In the genomic region with DNA sequence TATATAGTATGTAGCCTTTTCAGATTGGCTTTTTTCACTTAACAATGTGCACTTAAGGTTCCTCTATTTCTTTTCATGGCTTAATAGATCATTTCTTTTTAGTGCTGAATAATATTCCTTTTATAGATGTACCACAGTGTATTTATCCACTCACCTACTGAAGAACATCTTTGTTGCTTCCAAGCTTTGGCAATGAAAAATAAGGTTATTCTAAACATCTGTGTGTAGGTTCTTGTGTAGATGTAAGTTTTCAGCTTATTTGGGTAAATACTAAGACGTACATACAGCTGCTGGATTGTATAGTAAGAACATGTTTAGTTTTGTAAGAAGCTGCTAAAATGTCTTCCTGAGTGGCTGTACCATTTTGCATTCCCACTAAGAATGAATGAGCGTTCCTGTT, we compare ENCODE assay signal across 33 cellular contexts.
DNase-seq lines count a peak whose midpoint lies in the region; ATAC-seq, FAIRE-seq and TF ChIP-seq lines count a peak whose summit lies in the region.
"Had no signal": no experiment of that assay in that cellular context is flagged by ENCODE, and none has a peak within 500 bp of the region (broad histone marks: within the 10 kb centered on the region; RNA-seq: fewer than 3 reads in every experiment).

No MANE protein-coding gene starts in this region.

- no peak overlapping the region for H3K18ac ChIP-seq in H1 (ENCODE audit: extremely low read depth, low read length)

- POLR2A ChIA-PET in SK-N-SH (lab: Yijun Ruan, JAX): no interaction called here
- POLR2A ChIA-PET in A549 (lab: Yijun Ruan, JAX): no interaction called here
- POLR2A ChIA-PET in K562 (lab: Yijun Ruan, JAX): no interaction called here
- POLR2A ChIA-PET in H1 (lab: Charles Lee; ENCODE audit: partially characterized antibody): no interaction called here

- no peaks in the 10 kb centered on the region for H3K9me2 ChIP-seq in SK-N-SH

- H3K23ac ChIP-seq in H1 (ENCODE audit: insufficient read length): no peak overlapping the region

- intact Hi-C loops in K562 (cut with micrococcal nuclease): no loop called here

- H3K79me2 ChIP-seq in SK-N-SH (ENCODE audit: insufficient read depth) (no peaks in the 10 kb centered on the region), K562 (ENCODE audit: control insufficient read depth, insufficient read depth, low read length) (no peaks in the 10 kb centered on the region), H1 (ENCODE audit: control insufficient read depth in 1 of 2, insufficient read depth in 2 of 2, low read length in 2 of 2) (no peaks in the 10 kb centered on the region)

- H3K4me3 ChIP-seq in SK-N-SH (ENCODE audit: low read depth in 2 of 2, low read length in 1 of 2) (no peak overlapping the region), A549 (no peak overlapping the region), K562 (no peak overlapping the region), H1 (ENCODE audit: extremely low read depth in 1 of 4, insufficient read depth in 2 of 4, low read depth in 3 of 4, low read length in 4 of 4) (no peak overlapping the region)
- H3K4me3 ChIP-seq: BLaER1; BLaER1 treated with 17β-estradiol and CSF1 and Interleukin-3, amounts not matched to agents 10 nM and 100 nM had no signal

- no peak overlapping the region for H2BK120ac ChIP-seq in H1 (replicated peaks; ENCODE audit: low read depth, low read length)

- no peak overlapping the region for H2BK15ac ChIP-seq in H1 (ENCODE audit: low read length)

- H2AK5ac ChIP-seq in H1 (ENCODE audit: low read depth, low read length): no peak overlapping the region

- H3F3A ChIP-seq in SK-N-SH (replicated peaks; ENCODE audit: insufficient read depth): peaks cover 33% of the 10 kb centered on the region

- in situ Hi-C loops in K562 (cut with MboI): loop anchor here (25.0 kb wide), 1 partner anchor 179 kb away; the partner anchor contains the start of gene FAM98A

- FAIRE-seq in A549 (lab: Jason Lieb, UNC): no peak
- no peak for FAIRE-seq in K562 (lab: Jason Lieb, UNC)
- no peak for FAIRE-seq in H1 (lab: Jason Lieb, UNC)
- FAIRE-seq: D721Med had no signal

- TF ChIP-seq RAD21 in SK-N-SH (IDR thresholded peaks at IDR 0.05; ENCODE audit: low read length) (no peak), A549 (conservative IDR thresholded peaks at IDR 0.05 in 1 of 2, IDR thresholded peaks at IDR 0.05 in 1 of 2) (no peak), K562 (CRISPR knock-in tag; conservative IDR thresholded peaks at IDR 0.05 in 1 of 2, IDR thresholded peaks at IDR 0.05 in 1 of 2) (no peak), H1 (IDR thresholded peaks at IDR 0.05 in 1 of 2, conservative IDR thresholded peaks at IDR 0.05 in 1 of 2; ENCODE audit: low read depth in 2 of 2, low read length in 2 of 2) (no peak)

- TF ChIP-seq POLR2A in A549 (IDR thresholded peaks at IDR 0.05; ENCODE audit: low read length) (no peak), K562 (conservative IDR thresholded peaks at IDR 0.05) (no peak), H1 (IDR thresholded peaks at IDR 0.05; ENCODE audit: control extremely low read depth in 1 of 2, low read depth in 2 of 2, low read length in 2 of 2) (no peak)

- H3K79me1 ChIP-seq in H1 (ENCODE audit: low read depth, low read length): no peaks in the 10 kb centered on the region

- no peaks in the 10 kb centered on the region for H3K9me1 ChIP-seq in K562 (ENCODE audit: control insufficient read depth, insufficient read depth, low read length)

- H3K36me3 ChIP-seq in SK-N-SH (replicated peaks in 1 of 2; ENCODE audit: control insufficient read depth in 1 of 2, insufficient read depth in 2 of 2, low read length in 1 of 2) (peaks cover 0 to 6% of the 10 kb centered on the region in 2 experiments), K562 (ENCODE audit: control insufficient read depth, insufficient read depth, low read length) (no peaks in the 10 kb centered on the region), H1 (ENCODE audit: control insufficient read depth in 2 of 4, insufficient read depth in 4 of 4, low read length in 3 of 4) (no peaks in the 10 kb centered on the region; a peak in 1 of 8 replicates)
- H3K36me3 ChIP-seq: BE2C; BLaER1; BLaER1 treated with 17β-estradiol and CSF1 and Interleukin-3, amounts not matched to agents 10 nM and 100 nM had no signal

- H3K27ac ChIP-seq in SK-N-SH (ENCODE audit: low read depth in 2 of 2, low read length in 1 of 2): no peak overlapping the region; a peak in 1 of 4 replicates
- no peak overlapping the region for H3K27ac ChIP-seq in A549
- no peak overlapping the region for H3K27ac ChIP-seq in K562 (ENCODE audit: extremely low read depth, low read depth, low read length)
- no peak overlapping the region for H3K27ac ChIP-seq in H1 (ENCODE audit: low read depth, low read length)
- H3K27ac ChIP-seq: 22Rv1; BLaER1; BLaER1 treated with 17β-estradiol and CSF1 and Interleukin-3, amounts not matched to agents 10 nM and 100 nM; C4-2B had no signal

- no peak overlapping the region for H2BK5ac ChIP-seq in H1 (ENCODE audit: low read depth, low read length)

- H3K4me1 ChIP-seq in SK-N-SH (ENCODE audit: control insufficient read depth in 1 of 2, insufficient read depth in 2 of 2, low read depth in 1 of 2, low read length in 1 of 2): peaks cover 0 to 3% of the 10 kb centered on the region in 2 experiments; a peak in 1 of 4 replicates
- peaks cover 18% of the 10 kb centered on the region for H3K4me1 ChIP-seq in A549
- H3K4me1 ChIP-seq in K562 (replicated peaks in 1 of 2; ENCODE audit: control insufficient read depth in 2 of 2, insufficient read depth in 2 of 2, low read length in 2 of 2): no peaks in the 10 kb centered on the region
- H3K4me1 ChIP-seq in H1 (replicated peaks in 1 of 4; ENCODE audit: control insufficient read depth in 3 of 4, insufficient read depth in 4 of 4, low read length in 3 of 4): peaks cover 0 to 4% (median 0%) of the 10 kb centered on the region in 4 experiments; a peak in 1 of 7 replicates
- H3K4me1 ChIP-seq: BE2C; BLaER1; BLaER1 treated with 17β-estradiol and CSF1 and Interleukin-3, amounts not matched to agents 10 nM and 100 nM; Caco-2 had no signal

- no peaks in the 10 kb centered on the region for H4K20me1 ChIP-seq in SK-N-SH (ENCODE audit: insufficient read depth)
- no peaks in the 10 kb centered on the region for H4K20me1 ChIP-seq in K562 (replicated peaks; ENCODE audit: control insufficient read depth, insufficient read depth, low read length)
- no peaks in the 10 kb centered on the region for H4K20me1 ChIP-seq in H1 (replicated peaks in 1 of 2; ENCODE audit: control insufficient read depth in 1 of 2, insufficient read depth in 2 of 2, low read length in 2 of 2)
- H4K20me1 ChIP-seq: BLaER1; BLaER1 treated with 17β-estradiol and CSF1 and Interleukin-3, amounts not matched to agents 10 nM and 100 nM had no signal

- no TSS peak for BruUV-seq in K562 (replicated peaks; lab: Mats Ljungman, UMichigan)

- TF ChIP-seq EP300 in SK-N-SH (IDR thresholded peaks at IDR 0.05; ENCODE audit: borderline replicate concordance in 1 of 2, low read depth in 1 of 2, low read length in 1 of 2): no peak
- TF ChIP-seq EP300 in A549 (IDR thresholded peaks at IDR 0.05): no peak
- no peak for TF ChIP-seq EP300 in K562 (IDR thresholded peaks at IDR 0.05; ENCODE audit: low read length)
- no peak for TF ChIP-seq EP300 in H1 (IDR thresholded peaks at IDR 0.05; ENCODE audit: borderline replicate concordance in 1 of 2, low read depth in 2 of 2, low read length in 2 of 2)

- no peak overlapping the region for H2BK20ac ChIP-seq in H1 (ENCODE audit: low read length)

- H4K5ac ChIP-seq in H1 (ENCODE audit: insufficient read length, low read depth, low read length): no peak overlapping the region

- DNase-seq in SK-N-SH (no peak), A549 (ENCODE audit: low read depth in 1 of 2, low spot score in 1 of 2) (no peak), K562 (ENCODE audit: extremely low read depth in 1 of 4, low spot score in 3 of 4) (no peak), H1 (ENCODE audit: low read depth in 1 of 2, low spot score in 2 of 2) (no peak), NOMO-1 treated with DMSO at 0.1 percent for 48 hours (lab: John Stamatoyannopoulos, UW; ENCODE audit: unreplicated experiment) (no peak)
- DNase-seq: 8988T; ACHN; AML-193; BE2C; C1 segment of cervical spinal cord; Caco-2; Calu3; CD4-positive, alpha-beta memory T cell; CD4-positive, alpha-beta T cell; CD4-positive, CD25-positive, alpha-beta regulatory T cell; CD8-positive, alpha-beta memory T cell; CD8-positive, alpha-beta T cell; COR-L47; DMS 273 treated with DMSO at 0.1 percent for 48 hours; DMS153; DMS53; DMS79; DMS79 treated with DMSO at 0.1 percent for 48 hours; DND-41; EL had no signal

- no peak overlapping the region for H4K8ac ChIP-seq in H1 (ENCODE audit: extremely low read depth, insufficient read depth, low read length)

- H3K9me3 ChIP-seq in SK-N-SH (peaks cover 10% of the 10 kb centered on the region; the same call in 1 of the 2 replicates), A549 (peaks cover 11% of the 10 kb centered on the region), K562 (replicated peaks; ENCODE audit: control insufficient read depth, insufficient read depth, low read depth, low read length) (0 out of 2 replicates have a peak, but pooled peaks cover 3% of the 10 kb centered on the region), H1 (ENCODE audit: insufficient read depth in 2 of 2, low read depth in 1 of 2, low read length in 1 of 2) (peaks cover 9 to 10% of the 10 kb centered on the region in 2 experiments; a peak in 3 of 4 replicates)
- H3K9me3 ChIP-seq: BE2C had no signal

- no peak overlapping the region for H4K91ac ChIP-seq in H1 (replicated peaks; ENCODE audit: insufficient read length, low read length)

- no peak overlapping the region for H3K4ac ChIP-seq in H1 (replicated peaks; ENCODE audit: insufficient read length, low read depth, low read length)

- no peak overlapping the region for H2BK12ac ChIP-seq in H1 (ENCODE audit: low read depth, low read length)

- no peak overlapping the region for H3K14ac ChIP-seq in H1 (ENCODE audit: insufficient read length)

- H3K56ac ChIP-seq in H1 (replicated peaks; ENCODE audit: insufficient read length, low read depth, low read length): no peak overlapping the region

- no peak overlapping the region for H2AFZ ChIP-seq in SK-N-SH (ENCODE audit: low read depth)
- H2AFZ ChIP-seq in K562 (ENCODE audit: low read depth, low read length): no peak overlapping the region
- no peak overlapping the region for H2AFZ ChIP-seq in H1 (ENCODE audit: low read length)

- no peaks in the 10 kb centered on the region for H3K23me2 ChIP-seq in H1 (ENCODE audit: low read depth, low read length)

- H3K9ac ChIP-seq in SK-N-SH (no peak overlapping the region), K562 (ENCODE audit: insufficient read depth in 1 of 2, low read depth in 2 of 2, low read length in 2 of 2) (no peak overlapping the region), H1 (replicated peaks in 1 of 4; ENCODE audit: extremely low read depth in 1 of 4, low read depth in 3 of 4, low read length in 3 of 4) (no peak overlapping the region)
- H3K9ac ChIP-seq: BLaER1; BLaER1 treated with 17β-estradiol and CSF1 and Interleukin-3, amounts not matched to agents 10 nM and 100 nM had no signal

- no peaks in the 10 kb centered on the region for H3K27me3 ChIP-seq in SK-N-SH (ENCODE audit: insufficient read depth)
- H3K27me3 ChIP-seq in K562 (ENCODE audit: control insufficient read depth in 2 of 2, insufficient read depth in 2 of 2, low read length in 2 of 2): no peaks in the 10 kb centered on the region; a peak in 1 of 5 replicates
- H3K27me3 ChIP-seq in H1 (replicated peaks in 1 of 4; ENCODE audit: control insufficient read depth in 3 of 4, extremely low read depth in 1 of 4, insufficient read depth in 3 of 4, low read length in 3 of 4): no peaks in the 10 kb centered on the region
- H3K27me3 ChIP-seq: BLaER1; BLaER1 treated with 17β-estradiol and CSF1 and Interleukin-3, amounts not matched to agents 10 nM and 100 nM had no signal

- CTCF ChIA-PET in SK-N-SH (lab: Yijun Ruan, JAX): no interaction called here
- CTCF ChIA-PET in A549 (lab: Yijun Ruan, JAX): interaction anchor here (1.7 kb wide), 1 partner anchor 36 kb away, joined by 4 read pairs; no protein-coding TSS in a partner anchor
- CTCF ChIA-PET in K562 (lab: Yijun Ruan, JAX; ENCODE audit: low intra/inter-chr PET ratio): no interaction called here
- CTCF ChIA-PET in H1 (lab: Charles Lee; ENCODE audit: partially characterized antibody): interaction anchor here (1.3 kb wide), 1 partner anchor 29 kb away, joined by 3 read pairs; no protein-coding TSS in a partner anchor

- H3K4me2 ChIP-seq in SK-N-SH (no peak overlapping the region), A549 (no peak overlapping the region), K562 (ENCODE audit: insufficient read depth, low read length) (no peak overlapping the region), H1 (ENCODE audit: insufficient read depth in 1 of 2, low read depth in 2 of 2, low read length in 2 of 2) (no peak overlapping the region)
- H3K4me2 ChIP-seq: BLaER1; BLaER1 treated with 17β-estradiol and CSF1 and Interleukin-3, amounts not matched to agents 10 nM and 100 nM had no signal

- TF ChIP-seq CTCF in SK-N-SH (IDR thresholded peaks at IDR 0.05) (no peak), A549 (IDR thresholded peaks at IDR 0.05) (no peak), K562 (IDR thresholded peaks at IDR 0.05 in 2 of 3, conservative IDR thresholded peaks at IDR 0.05 in 1 of 3; ENCODE audit: insufficient read depth in 2 of 3, low read depth in 1 of 3, low read length in 3 of 3) (no peak), H1 (IDR thresholded peaks at IDR 0.05; ENCODE audit: control extremely low read depth in 1 of 3, insufficient read depth in 1 of 3, low read depth in 1 of 3, low read length in 3 of 3) (no peak)

- WGBS in SK-N-SH (ENCODE audit: low lambda C conversion rate): 54% methylated on average over 2 of the region's 2 CpGs
- 88% methylated on average over 2 of the region's 2 CpGs for WGBS in A549 (ENCODE audit: missing lambda C conversion rate)
- 9% methylated on average over 2 of the region's 2 CpGs for WGBS in K562 (ENCODE audit: insufficient coverage, low coverage, missing lambda C conversion rate)
- WGBS in H1 (ENCODE audit: extremely low coverage in 1 of 2, insufficient coverage in 1 of 2, insufficient read length in 1 of 2, insufficient replicate concordance in 2 of 2, low coverage in 1 of 2, low lambda C conversion rate in 2 of 2, missing lambda C conversion rate in 1 of 2), 2 experiments: 92% methylated on average over 2 of the region's 2 CpGs; no CpG with 5 or more reads in 1 of the 2 experiments

- ATAC-seq in SK-N-SH treated with all-trans-retinoic acid at 6 μM for 48 hours: no peak
- no peak for ATAC-seq in A549
- no peak for ATAC-seq in K562
- no peak for ATAC-seq in activated CD4-positive, CD25-positive, alpha-beta regulatory T cell treated with anti-CD3 and anti-CD28 coated beads, Interleukin-2, amount 50 U/mL, for 24 hours
- no peak for ATAC-seq in GM19397 (IDR thresholded peaks at IDR 0.05; ENCODE audit: unreplicated experiment)
- ATAC-seq: CD8-positive, alpha-beta T cell had no signal

Comparison
In these comparisons a context has a peak if more than half of its experiments do, and no peak if none do; other contexts are left out.
1. CTCF ChIA-PET loops: an anchor here in A549 (1.7 kb wide) and H1 (1.3 kb wide); none called in SK-N-SH and K562.